ENCODE assay signal across 16 cellular contexts in genomic region chr22:47851586-47851985, GRCh38.
"Had no signal": no experiment of that assay in that cellular context is flagged by ENCODE, and none has a peak within 500 bp of the region (broad histone marks: within the 10 kb centered on the region; RNA-seq: fewer than 3 reads in every experiment).

No MANE protein-coding gene starts in this region.

- H3K4me3 ChIP-seq: right lobe of liver, upper lobe of right lung had no signal

- ATAC-seq: left colon; right lobe of liver; stimulated activated naive B cell treated with anti-CD40 and anti-IgM and Interleukin-4, amounts not matched to agents 10 μg/mL and 1 μg/mL and 100 μg/mL, for 72 hours; upper lobe of right lung had no signal

- H3K27me3 ChIP-seq: right lobe of liver, upper lobe of right lung had no signal

- H3K36me3 ChIP-seq: right lobe of liver, upper lobe of right lung had no signal

- H3K27ac ChIP-seq: right lobe of liver, upper lobe of right lung had no signal

- H3K9me3 ChIP-seq: right lobe of liver, upper lobe of right lung had no signal

- H3K4me1 ChIP-seq: right lobe of liver, upper lobe of right lung had no signal

- DNase-seq: activated CD4-positive, alpha-beta T cell treated with anti-CD3 and anti-CD28 coated beads for 4 hours; activated CD4-positive, alpha-beta T cell treated with anti-CD3 and anti-CD28 coated beads, Interleukin-2, amount 50 U/mL, for 48 hours; activated CD4-positive, CD25-positive, alpha-beta regulatory T cell; activated effector memory CD4-positive, alpha-beta T cell treated with anti-CD3 and anti-CD28 coated beads, Interleukin-2, amount 50 U/mL, for 16 hours; aorta; foreskin fibroblast; left colon; mesenchymal stem cell; occipital lobe; posterior cingulate gyrus; right lobe of liver; small intestine; stimulated activated CD4-positive, alpha-beta T cell treated with anti-CD3 and anti-CD28 coated beads, Interleukin-15, amount 100 ng/mL, for 24 hours; stimulated activated naive B cell treated with anti-CD40 and anti-IgM and Interleukin-4, amounts not matched to agents 10 μg/mL and 1 μg/mL and 100 μg/mL, for 72 hours; T-helper 9 cell; upper lobe of right lung had no signal
